32 cellular contexts compared by ENCODE assay signal in the genomic region with DNA sequence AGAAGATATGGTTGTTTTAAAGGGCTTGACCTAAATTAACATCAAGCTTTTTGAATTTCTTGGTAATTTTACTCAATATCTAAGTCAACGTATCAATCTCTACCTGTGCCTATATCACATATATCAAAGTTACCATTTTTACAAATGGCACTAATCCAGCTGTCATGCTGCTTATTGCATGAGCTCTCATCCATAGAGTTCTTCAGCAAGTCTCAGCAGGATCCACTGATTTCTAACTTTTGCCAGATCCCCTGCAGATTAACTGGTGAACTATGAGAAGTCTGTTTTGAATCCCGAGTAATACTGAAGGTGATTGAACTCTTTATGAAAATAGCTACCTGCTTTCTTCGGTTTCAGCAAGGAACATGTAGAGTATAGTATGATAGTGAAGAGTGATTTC.
"Had no signal": no experiment of that assay in that cellular context is flagged by ENCODE, and none has a peak within 500 bp of the region (broad histone marks: within the 10 kb centered on the region; RNA-seq: fewer than 3 reads in every experiment).

No MANE protein-coding gene starts in this region.

- H3K4me3 ChIP-seq: adrenal gland, body of pancreas, breast epithelium, cardiac muscle cell had no signal

- DNase-seq: activated B cell treated with CpG ODN at 0.5 μM for 24 hours; activated CD4-positive, alpha-beta memory T cell treated with anti-CD3 and anti-CD28 coated beads for 36 hours; activated CD4-positive, alpha-beta T cell treated with anti-CD3 and anti-CD28 coated beads for 4 hours; activated CD4-positive, alpha-beta T cell treated with anti-CD3 and anti-CD28 coated beads, Interleukin-2, amount 10 ng/mL, durations not matched to agents 24 days and 14 days; activated CD4-positive, alpha-beta T cell treated with anti-CD3 and anti-CD28 coated beads, Interleukin-2, amount 50 U/mL, for 1 hour; activated CD4-positive, alpha-beta T cell treated with anti-CD3 and anti-CD28 coated beads, Interleukin-2, amount 50 U/mL, for 4 hours; activated CD4-positive, CD25-positive, alpha-beta regulatory T cell treated with anti-CD3 and anti-CD28 coated beads, Interleukin-2, amount 50 U/mL, for 72 hours; activated CD8-positive, alpha-beta memory T cell treated with anti-CD3 and anti-CD28 coated beads, Interleukin-2, amount 50 U/mL, for 4 hours; activated CD8-positive, alpha-beta T cell treated with anti-CD3 and anti-CD28 coated beads for 36 hours; activated effector memory CD4-positive, alpha-beta T cell treated with anti-CD3 and anti-CD28 coated beads, Interleukin-2, amount 50 U/mL, for 16 hours; activated gamma-delta T cell treated with Interleukin-2 at 50 U/mL for 16 hours; activated naive CD4-positive, alpha-beta T cell; activated naive CD4-positive, alpha-beta T cell treated with anti-CD3 and anti-CD28 coated beads for 36 hours; activated naive CD4-positive, alpha-beta T cell treated with anti-CD3 and anti-CD28 coated beads, Interleukin-2, amount 50 U/mL, for 16 hours; activated naive CD8-positive, alpha-beta T cell treated with anti-CD3 and anti-CD28 coated beads for 36 hours; activated T-cell treated with anti-CD3 and anti-CD28 coated beads for 4 hours; activated T-cell treated with anti-CD3 and anti-CD28 coated beads, Interleukin-2, amount 50 U/mL, for 1 hour; activated T-cell treated with anti-CD3 and anti-CD28 coated beads, Interleukin-2, amount 50 U/mL, for 4 hours; activated T-cell treated with anti-CD3 and anti-CD28 coated beads, Interleukin-2, amount 50 U/mL, for 72 hours; adrenal gland; amniotic stem cell; aorta; body of pancreas; brain microvascular endothelial cell; caudate nucleus; cerebellar nuclear complex; T-helper 2 cell; T-helper 9 cell had no signal

- H3K36me3 ChIP-seq: adrenal gland, brain microvascular endothelial cell, breast epithelium, cardiac muscle cell had no signal

- H3K27me3 ChIP-seq: adrenal gland, body of pancreas, brain microvascular endothelial cell, breast epithelium, cardiac muscle cell had no signal

- FAIRE-seq: astrocyte, TTC549 had no signal
